In the genomic region with DNA sequence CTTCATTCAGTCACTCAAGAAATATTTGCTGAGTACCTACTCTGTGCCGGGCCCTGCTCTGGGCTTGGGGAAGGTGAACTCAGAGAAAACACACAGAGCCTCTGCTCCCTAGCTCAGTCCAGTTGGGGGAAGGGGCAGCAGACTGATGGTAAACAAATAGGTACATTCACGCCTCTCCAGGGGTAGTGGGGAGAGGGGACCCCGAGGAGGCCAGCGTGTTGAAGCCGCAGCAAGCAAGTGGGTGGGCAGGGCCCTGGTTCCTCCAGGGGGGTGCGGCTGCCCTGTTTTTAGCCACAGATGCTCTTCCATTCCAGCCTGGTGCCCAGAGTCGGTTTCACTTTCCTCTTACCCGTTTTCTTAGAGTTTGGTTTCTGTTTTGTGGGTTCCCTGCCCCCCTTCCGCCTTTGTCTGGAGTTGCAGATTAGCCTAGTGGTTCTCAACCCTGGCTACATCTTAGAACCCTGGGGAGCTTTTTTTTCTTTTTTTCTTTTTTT, we compare ENCODE assay signal across 8 cellular contexts. TPM values are rescaled to one million over a fixed set of nuclear protein-coding genes. Genes with fewer than 3 reads are reported as not detected.
A peak's percentile ranks its signal among the peaks of the same experiment; 100 is the strongest.
DNase-seq lines count a peak whose midpoint lies in the region; ATAC-seq and TF ChIP-seq lines count a peak whose summit lies in the region.

No MANE protein-coding gene starts in this region.

- DNase-seq in heart left ventricle, result peak in 3 of 5 donors; percentile 34 to 51 (median 47)
- no peak for DNase-seq in Right ventricle myocardium inferior (ENCODE audit: missing footprints)
- DNase-seq in NOMO-1 treated with dmso at 0.1 percent for 144 hours (lab: John Stamatoyannopoulos, UW; ENCODE audit: unreplicated experiment), result peak; percentile 57
- DNase-seq in activated T-cell treated with anti-CD3 and anti-CD28 coated beads, Interleukin-2, amount 50 U/mL, for 72 hours, result peak; percentile 74 to 78
- DNase-seq in mesendoderm, result no peak
- DNase-seq in NCI-H446 (lab: John Stamatoyannopoulos, UW), result no peak
- DNase-seq in HPDE6-E6E7 (ENCODE audit: extremely low spot score), result no peak

- no peak overlapping the region for H3K9ac ChIP-seq in mesendoderm (ENCODE audit: low read length)

- no peak overlapping the region for H4K8ac ChIP-seq in mesendoderm (ENCODE audit: low read depth, low read length)

- H2BK15ac ChIP-seq in mesendoderm (replicated peaks; ENCODE audit: low read depth), result no peak overlapping the region

- peak overlapping the region in 3 of 12 donors; percentile 8 to 27 (median 12) for H3K4me3 ChIP-seq in heart left ventricle
- no peak overlapping the region for H3K4me3 ChIP-seq in mesendoderm (ENCODE audit: low read length)
- peak overlapping the region; percentile 44 for H3K4me3 ChIP-seq in thymus (ENCODE audit: low read length)

- no peak overlapping the region for H3K4me2 ChIP-seq in mesendoderm (ENCODE audit: low read length)

- 55 to 64% (median 59%) methylated on average over 9 of the region's 9 CpGs for WGBS in heart left ventricle, 4 donors
- no CpG with 5 or more reads among the region's 9 CpGs for WGBS in mesendoderm (ENCODE audit: extremely low coverage, insufficient coverage, low lambda C conversion rate)
- WGBS in thymus, result 8% methylated on average over 9 of the region's 9 CpGs

- H3K36me3 Mint-ChIP-seq in activated T-cell treated with anti-CD3 and anti-CD28 coated beads, Interleukin-2, amount 50 U/mL, for 72 hours (ENCODE audit: insufficient read depth in 2 of 2), result peaks cover 0 to 1% of the 10 kb centered on the region in 2 donors

- H2BK5ac ChIP-seq in mesendoderm (ENCODE audit: low read length), result no peak overlapping the region

- no peak overlapping the region for H3K4ac ChIP-seq in mesendoderm (ENCODE audit: low read depth, low read length)

- H3K56ac ChIP-seq in mesendoderm (ENCODE audit: low read length), result peak overlapping the region; percentile 34

- H3K9me3 ChIP-seq in heart left ventricle, result no peaks in the 10 kb centered on the region
- no peaks in the 10 kb centered on the region for H3K9me3 ChIP-seq in thymus (ENCODE audit: control insufficient read depth)

- peaks cover 48% of the 10 kb centered on the region for H3K4me1 Mint-ChIP-seq in activated T-cell treated with anti-CD3 and anti-CD28 coated beads, Interleukin-2, amount 50 U/mL, for 72 hours (ENCODE audit: low read depth)

- no peak overlapping the region for H2BK120ac ChIP-seq in mesendoderm (ENCODE audit: low read depth, low read length)

- H4K5ac ChIP-seq in mesendoderm (ENCODE audit: low read length), result no peak overlapping the region

- no peak for TF ChIP-seq POLR2A in heart left ventricle (IDR thresholded peaks at IDR 0.05)

- H2AK5ac ChIP-seq in mesendoderm (ENCODE audit: low read length), result no peak overlapping the region

- no peaks in the 10 kb centered on the region for H3K79me2 ChIP-seq in mesendoderm (ENCODE audit: control insufficient read depth, insufficient read depth, low read length)

- no peak overlapping the region for H3K23ac ChIP-seq in mesendoderm (ENCODE audit: low read length)

- H3K4me1 ChIP-seq in heart left ventricle, result peaks cover 0 to 22% (median 0%) of the 10 kb centered on the region in 12 donors
- H3K4me1 ChIP-seq in mesendoderm (ENCODE audit: control insufficient read depth, low read depth, low read length), result no peaks in the 10 kb centered on the region
- H3K4me1 ChIP-seq in thymus (ENCODE audit: control insufficient read depth, insufficient read depth, low read length), result peaks cover 14% of the 10 kb centered on the region

- H3K27me3 Mint-ChIP-seq in activated T-cell treated with anti-CD3 and anti-CD28 coated beads, Interleukin-2, amount 50 U/mL, for 72 hours (ENCODE audit: low read depth), result no peaks in the 10 kb centered on the region

- H3K36me3 ChIP-seq in heart left ventricle (peaks cover 0 to 7% (median 5%) of the 10 kb centered on the region in 9 donors), mesendoderm (ENCODE audit: control insufficient read depth, insufficient read depth, low read length) (no peaks in the 10 kb centered on the region), thymus (ENCODE audit: control insufficient read depth, insufficient read depth) (peaks cover 5% of the 10 kb centered on the region)

- peak overlapping the region; percentile 79 for H3K27ac Mint-ChIP-seq in activated T-cell treated with anti-CD3 and anti-CD28 coated beads, Interleukin-2, amount 50 U/mL, for 72 hours

- H3K27ac ChIP-seq in heart left ventricle, result peak overlapping the region in 2 of 12 donors; percentile 37 to 84
- H3K27ac ChIP-seq in mesendoderm (ENCODE audit: low read depth, low read length), result no peak overlapping the region
- H3K27ac ChIP-seq in thymus (ENCODE audit: low read depth), result peak overlapping the region; percentile 99

- H3K27me3 ChIP-seq in heart left ventricle (peaks cover 0 to under 1% (median 0%) of the 10 kb centered on the region in 9 donors), mesendoderm (ENCODE audit: insufficient read depth, low read length, poor library complexity) (no peaks in the 10 kb centered on the region), thymus (ENCODE audit: control insufficient read depth, insufficient read depth) (no peaks in the 10 kb centered on the region)

- peak in 1 of 4 donors; percentile 64 for ATAC-seq in heart left ventricle
- no peak for ATAC-seq in Right ventricle myocardium inferior
- ATAC-seq in activated T-cell treated with anti-CD3 and anti-CD28 coated beads, Interleukin-2, amount 50 U/mL, for 72 hours (replicated peaks in 1 of 2), result peak; percentile 92 to 93

- H3K9me3 Mint-ChIP-seq in activated T-cell treated with anti-CD3 and anti-CD28 coated beads, Interleukin-2, amount 50 U/mL, for 72 hours, result no peaks in the 10 kb centered on the region

- H3K79me1 ChIP-seq in mesendoderm (ENCODE audit: low read length), result no peaks in the 10 kb centered on the region

- H3K4me3 Mint-ChIP-seq in activated T-cell treated with anti-CD3 and anti-CD28 coated beads, Interleukin-2, amount 50 U/mL, for 72 hours, result peak overlapping the region; percentile 74 to 85

- H3K18ac ChIP-seq in mesendoderm (ENCODE audit: low read length), result no peak overlapping the region

- TF ChIP-seq CTCF in heart left ventricle (IDR thresholded peaks at IDR 0.05), result no peak

- intact Hi-C loops in heart left ventricle (cut with DNase I) (no loop called here), Right ventricle myocardium inferior (cut with DNase I) (no loop called here)

RNA-seq across cellular contexts. Expression of a gene that starts 8.7 kb away (rescaled TPM):
- total RNA-seq in heart left ventricle (100 to 1,000 TPM in 4 of 9 donors, 10 to 100 TPM in 5; 76.5 to 144 (median 96.9) TPM), Right ventricle myocardium inferior (110 TPM)
- polyA plus RNA-seq in heart left ventricle (100 to 1,000 TPM; 168 to 180 TPM), thymus (131 TPM)
- total RNA-seq in activated T-cell treated with anti-CD3 and anti-CD28 coated beads, Interleukin-2, amount 50 U/mL, for 72 hours, result 100 to 1,000 TPM; 126 to 145 TPM
- 97.1 TPM for polyA plus RNA-seq in mesendoderm (2013, experiment 1 of 2)
- 100 TPM for polyA plus RNA-seq in mesendoderm (2013, experiment 2 of 2)

RNA-seq across cellular contexts. Expression of a gene that starts 9.1 kb away (rescaled TPM):
- total RNA-seq in heart left ventricle, result 10 to 100 TPM; 17.0 to 49.0 (median 39.5) TPM
- 10 to 100 TPM; 34.0 to 41.5 TPM for polyA plus RNA-seq in heart left ventricle
- 38.5 TPM for total RNA-seq in Right ventricle myocardium inferior
- 10 to 100 TPM; 34.7 to 36.5 TPM for total RNA-seq in activated T-cell treated with anti-CD3 and anti-CD28 coated beads, Interleukin-2, amount 50 U/mL, for 72 hours
- 16.5 TPM for polyA plus RNA-seq in mesendoderm (2013, experiment 1 of 2)
- 16.6 TPM for polyA plus RNA-seq in mesendoderm (2013, experiment 2 of 2)
- polyA plus RNA-seq in thymus, result 38.8 TPM

RNA-seq across cellular contexts. Expression of a gene that starts 17.3 kb away (rescaled TPM):
- total RNA-seq in heart left ventricle (under 1 TPM in 1 of 9 donors, not detected in 8; 0.51 TPM), Right ventricle myocardium inferior (not detected)
- polyA plus RNA-seq in heart left ventricle (not detected), thymus (0.05 TPM)
- not detected for total RNA-seq in activated T-cell treated with anti-CD3 and anti-CD28 coated beads, Interleukin-2, amount 50 U/mL, for 72 hours
- 0.13 TPM for polyA plus RNA-seq in mesendoderm (2013, experiment 1 of 2)
- polyA plus RNA-seq in mesendoderm (2013, experiment 2 of 2), result 0.15 TPM

RNA-seq across cellular contexts. Expression of a gene that starts 27.8 kb away (rescaled TPM):
- total RNA-seq in heart left ventricle, result 10 to 100 TPM in 1 of 9 donors, 1 to 10 TPM in 6, under 1 TPM in 2; 0.22 to 13.7 (median 1.5) TPM
- polyA plus RNA-seq in heart left ventricle, result 10 to 100 TPM in 1 of 2 donors, 1 to 10 TPM in 1; 1.2 to 48.1 TPM
- 0.27 TPM for total RNA-seq in Right ventricle myocardium inferior
- total RNA-seq in activated T-cell treated with anti-CD3 and anti-CD28 coated beads, Interleukin-2, amount 50 U/mL, for 72 hours, result 10 to 100 TPM; 11.9 to 18.8 TPM
- polyA plus RNA-seq in mesendoderm (2013, experiment 1 of 2), result 9.0 TPM
- polyA plus RNA-seq in mesendoderm (2013, experiment 2 of 2), result 9.7 TPM
- 3.8 TPM for polyA plus RNA-seq in thymus

RNA-seq across cellular contexts. Expression of a gene that starts 33.6 kb away (rescaled TPM):
- 10 to 100 TPM; 21.6 to 57.2 (median 31.1) TPM for total RNA-seq in heart left ventricle
- polyA plus RNA-seq in heart left ventricle, result 10 to 100 TPM; 40.4 to 70.1 TPM
- 29.9 TPM for total RNA-seq in Right ventricle myocardium inferior
- 10 to 100 TPM; 63.2 to 75.9 TPM for total RNA-seq in activated T-cell treated with anti-CD3 and anti-CD28 coated beads, Interleukin-2, amount 50 U/mL, for 72 hours
- 58.3 TPM for polyA plus RNA-seq in mesendoderm (2013, experiment 1 of 2)
- polyA plus RNA-seq in mesendoderm (2013, experiment 2 of 2), result 53.7 TPM
- 97.5 TPM for polyA plus RNA-seq in thymus

Comparison
In these comparisons a context has a peak if more than half of its experiments do, and no peak if none do; other contexts are left out.
1. DNase-seq: peak in heart left ventricle (3 of 5), NOMO-1 treated with dmso at 0.1 percent for 144 hours (single experiment) and activated T-cell treated with anti-CD3 and anti-CD28 coated beads, Interleukin-2, amount 50 U/mL, for 72 hours (2 of 2); none in Right ventricle myocardium inferior (single experiment), mesendoderm (single experiment), NCI-H446 (0 of 2) and HPDE6-E6E7 (single experiment).